Comparison of ENCODE assay signal across 8 cellular contexts in genomic region chr18:3596324-3597158, GRCh38.
DNase-seq lines count a peak whose midpoint lies in the region; ATAC-seq and TF ChIP-seq lines count a peak whose summit lies in the region.

No MANE protein-coding gene starts in this region.

- no peak overlapping the region for H2AFZ ChIP-seq in Loucy (ENCODE audit: low read length)

- H3K4me2 ChIP-seq in Loucy (ENCODE audit: low read depth, low read length, poor library complexity, severe bottlenecking), result peak overlapping the region; percentile 89

- DNase-seq in C1 segment of cervical spinal cord (lab: John Stamatoyannopoulos, UW), result peak in 8 of 14 donors; percentile 22 to 60 (median 42)
- peak; percentile 27 for DNase-seq in activated CD4-positive, alpha-beta T cell treated with anti-CD3 and anti-CD28 coated beads, Interleukin-2, amount 50 U/mL, for 1 hour
- DNase-seq in naive thymus-derived CD4-positive, alpha-beta T cell, result peak in 1 of 9 donors; percentile 43
- peak in 1 of 2 donors; percentile 70 for DNase-seq in aorta
- no peak for DNase-seq in NCI-H446 treated with DMSO at 0.1 percent for 48 hours (lab: John Stamatoyannopoulos, UW)

- H3K4me1 ChIP-seq in Loucy (ENCODE audit: insufficient read depth, low read length, poor library complexity, severe bottlenecking) (peaks cover 40% of the 10 kb centered on the region), esophagus (ENCODE audit: control insufficient read depth in 2 of 2, insufficient read depth in 2 of 2, low read length in 1 of 2) (peaks cover 8 to 20% of the 10 kb centered on the region in 2 donors), aorta (ENCODE audit: control insufficient read depth in 1 of 2, insufficient read depth in 2 of 2, low read length in 2 of 2) (peaks cover 7 to 13% of the 10 kb centered on the region in 2 donors)
- peaks cover 31 to 40% of the 10 kb centered on the region in 2 donors for H3K4me1 ChIP-seq in naive thymus-derived CD4-positive, alpha-beta T cell (ENCODE audit: control insufficient read depth in 2 of 2, insufficient read depth in 2 of 2, low read length in 2 of 2)

- no peaks in the 10 kb centered on the region for H3K27me3 Mint-ChIP-seq in naive thymus-derived CD4-positive, alpha-beta T cell

- POLR2A ChIA-PET in naive thymus-derived CD4-positive, alpha-beta T cell (lab: Charles Lee), result interaction anchor here (0.7 to 5.8 kb wide), 8 partner anchors 9 to 345 kb away, joined by 3 to 109 read pairs (median 6); partner anchors contain the start of genes MYL12B and TGIF1

- H3K9me3 ChIP-seq in Loucy (ENCODE audit: insufficient read depth, low read depth, low read length) (no peaks in the 10 kb centered on the region), esophagus (ENCODE audit: control insufficient read depth in 2 of 2, insufficient read depth in 1 of 2, low read depth in 1 of 2, low read length in 1 of 2) (no peaks in the 10 kb centered on the region), aorta (ENCODE audit: control insufficient read depth, low read length) (no peaks in the 10 kb centered on the region)
- no peaks in the 10 kb centered on the region for H3K9me3 ChIP-seq in naive thymus-derived CD4-positive, alpha-beta T cell (ENCODE audit: control insufficient read depth in 2 of 3, low read length in 3 of 3)

- H3K4me3 Mint-ChIP-seq in naive thymus-derived CD4-positive, alpha-beta T cell, result peak overlapping the region; percentile 9 to 97 (median 92)

- H3K36me3 ChIP-seq in Loucy (ENCODE audit: insufficient read depth, low read length), result no peaks in the 10 kb centered on the region
- H3K36me3 ChIP-seq in esophagus (ENCODE audit: control insufficient read depth in 2 of 2, insufficient read depth in 2 of 2, low read length in 1 of 2), result no peaks in the 10 kb centered on the region
- no peaks in the 10 kb centered on the region for H3K36me3 ChIP-seq in naive thymus-derived CD4-positive, alpha-beta T cell (ENCODE audit: control insufficient read depth in 2 of 3, insufficient read depth in 3 of 3, low read length in 3 of 3)
- no peaks in the 10 kb centered on the region for H3K36me3 ChIP-seq in aorta (ENCODE audit: control insufficient read depth in 1 of 2, insufficient read depth in 2 of 2, low read length in 1 of 2)

- WGBS in esophagus, 2 donors, result 34 to 40% methylated on average over 17 of the region's 17 CpGs
- WGBS in aorta, 2 donors, result 50 to 60% methylated on average over 17 of the region's 17 CpGs

- intact Hi-C loops in naive thymus-derived CD4-positive, alpha-beta T cell (cut with micrococcal nuclease), result loop anchor here in 1 of 2 donors (10.0 kb wide), 2 partner anchors 952 to 1022 kb away; partner anchors contain the start of genes METTL4 and NDC80
- intact Hi-C loops in aorta (cut with DNase I), result loop anchor here in 1 of 2 donors (5.0 to 10.0 kb wide), 2 partner anchors 71 to 332 kb away; partner anchors contain the start of gene MYL12B

- peaks cover 32 to 62% (median 57%) of the 10 kb centered on the region in 7 donors for H3K4me1 Mint-ChIP-seq in naive thymus-derived CD4-positive, alpha-beta T cell

- peak; percentile 29 for ATAC-seq in GM21360 (IDR thresholded peaks at IDR 0.05; ENCODE audit: unreplicated experiment)
- no peak for ATAC-seq in naive thymus-derived CD4-positive, alpha-beta T cell
- ATAC-seq in aorta (ENCODE audit: low FRiP score), result no peak

- H3F3A ChIP-seq in Loucy (ENCODE audit: low read depth), result peaks cover 4% of the 10 kb centered on the region; the same call in 1 of the 2 replicates

- H3K9me3 Mint-ChIP-seq in naive thymus-derived CD4-positive, alpha-beta T cell, result no peaks in the 10 kb centered on the region

- H3K9ac ChIP-seq in Loucy (ENCODE audit: low read depth, low read length, poor library complexity, severe bottlenecking), result peak overlapping the region; percentile 41

- H3K27ac Mint-ChIP-seq in naive thymus-derived CD4-positive, alpha-beta T cell, result peak overlapping the region; percentile 82 to 100 (median 99)

- TF ChIP-seq CTCF in Loucy (conservative IDR thresholded peaks at IDR 0.05; ENCODE audit: low read length), result peak; percentile 34; the same call in 1 of the 2 replicates

- H3K9me2 ChIP-seq in Loucy (replicated peaks; ENCODE audit: low read depth, low read length), result no peaks in the 10 kb centered on the region

- CTCF ChIA-PET in naive thymus-derived CD4-positive, alpha-beta T cell (lab: Charles Lee), result interaction anchor here (0.6 to 4.0 kb wide), 11 partner anchors 9 to 585 kb away, joined by 3 to 29 read pairs (median 4); no protein-coding TSS in a partner anchor

- H3K4me3 ChIP-seq in Loucy (ENCODE audit: low read length, poor library complexity, severe bottlenecking) (no peak overlapping the region), esophagus (ENCODE audit: low read depth in 1 of 2, low read length in 2 of 2) (no peak overlapping the region), aorta (ENCODE audit: low read length in 2 of 2) (no peak overlapping the region)
- peak overlapping the region; percentile 73 for H3K4me3 ChIP-seq in naive thymus-derived CD4-positive, alpha-beta T cell (ENCODE audit: low read length)

- no peaks in the 10 kb centered on the region for H3K79me2 ChIP-seq in Loucy (ENCODE audit: insufficient read depth, low read length)

- no peaks in the 10 kb centered on the region for H4K20me1 ChIP-seq in Loucy (ENCODE audit: insufficient read depth, low read length, poor library complexity, severe bottlenecking)

- no peaks in the 10 kb centered on the region for H3K27me3 ChIP-seq in Loucy (ENCODE audit: insufficient read depth, low read length, poor library complexity, severe bottlenecking)
- no peaks in the 10 kb centered on the region for H3K27me3 ChIP-seq in esophagus (ENCODE audit: control insufficient read depth in 1 of 2, insufficient read depth in 2 of 2, low read length in 2 of 2)
- H3K27me3 ChIP-seq in naive thymus-derived CD4-positive, alpha-beta T cell (ENCODE audit: control insufficient read depth in 2 of 2, insufficient read depth in 2 of 2, low read length in 2 of 2), result no peaks in the 10 kb centered on the region
- no peaks in the 10 kb centered on the region for H3K27me3 ChIP-seq in aorta (ENCODE audit: control insufficient read depth in 1 of 2, insufficient read depth in 2 of 2, low read length in 1 of 2)

- H3K36me3 Mint-ChIP-seq in naive thymus-derived CD4-positive, alpha-beta T cell, result peaks cover 0 to 24% (median 6%) of the 10 kb centered on the region in 5 donors

- H3K27ac ChIP-seq in esophagus (ENCODE audit: low read depth in 2 of 2, low read length in 1 of 2) (peak overlapping the region; percentile 91 to 95), aorta (ENCODE audit: low read depth in 1 of 2, low read length in 2 of 2) (peak overlapping the region; percentile 86 to 100)
- peak overlapping the region; percentile 89 for H3K27ac ChIP-seq in naive thymus-derived CD4-positive, alpha-beta T cell (ENCODE audit: low read depth, low read length)
